ENCODE assay signal across 28 cellular contexts in the genomic region with DNA sequence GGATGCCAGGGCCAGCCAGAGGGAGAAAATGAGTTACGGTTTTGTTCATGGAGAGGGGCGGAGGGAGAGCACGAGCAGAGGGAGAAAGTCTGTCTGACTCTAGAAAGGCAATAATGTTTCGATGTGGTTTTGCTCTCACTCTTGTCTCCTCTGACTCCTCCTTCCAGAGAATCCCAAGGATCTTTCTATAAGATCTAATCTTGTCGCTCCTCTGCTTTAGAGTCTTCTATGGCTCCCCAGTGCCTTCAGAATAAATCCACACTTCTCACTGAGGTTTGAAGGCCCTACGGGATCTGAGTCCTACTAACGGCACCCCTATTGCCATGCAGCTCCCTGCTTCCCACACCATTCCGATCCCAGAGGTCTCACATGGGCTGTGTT.
"Had no signal": no experiment of that assay in that cellular context is flagged by ENCODE, and none has a peak within 500 bp of the region (broad histone marks: within the 10 kb centered on the region; RNA-seq: fewer than 3 reads in every experiment).

No MANE protein-coding gene starts in this region.

- H3K27ac ChIP-seq: body of pancreas, colonic mucosa, foreskin keratinocyte, left lung, neutrophil, ovary, suprapubic skin, tibial artery had no signal

- H3K4me3 ChIP-seq: body of pancreas, colonic mucosa, left lung, lung, mucosa of descending colon, ovary, smooth muscle cell, suprapubic skin, tibial artery had no signal

- H3K9me3 ChIP-seq: body of pancreas, colonic mucosa, left lung, mucosa of descending colon, neutrophil, ovary, suprapubic skin, tibial artery had no signal

- H3K27me3 ChIP-seq: body of pancreas, colonic mucosa, ovary, tibial artery had no signal

- H3K36me3 ChIP-seq: colonic mucosa, left lung, neutrophil, ovary, suprapubic skin, tibial artery had no signal

- DNase-seq: activated B cell treated with CpG ODN at 0.5 μM for 24 hours; activated CD8-positive, alpha-beta memory T cell treated with anti-CD3 and anti-CD28 coated beads, Interleukin-2, amount 10 ng/mL, durations not matched to agents 7 days and 5 days; activated CD8-positive, alpha-beta T cell treated with anti-CD3 and anti-CD28 coated beads, Interleukin-2, amount 10 ng/mL, durations not matched to agents 7 days and 5 days; activated naive CD4-positive, alpha-beta T cell; activated T-cell treated with anti-CD3 and anti-CD28 coated beads, Interleukin-2, amount 50 U/mL, for 72 hours; aorta; body of pancreas; cerebellar nuclear complex; colonic mucosa; effector memory CD8-positive, alpha-beta T cell; erythroblast; foreskin keratinocyte; glutamatergic neuron; left lung; mucosa of descending colon; naive B cell; nephron progenitor cell; ovary; stimulated activated CD4-positive, alpha-beta T cell treated with anti-CD3 and anti-CD28 coated beads, Interleukin-1b, Interleukin-23, amount 100 ng/mL, for 48 hours; stimulated activated CD4-positive, alpha-beta T cell treated with anti-CD3 and anti-CD28 coated beads, Interleukin-4, amount 100 ng/mL, for 4 hours; stimulated activated CD8-positive, alpha-beta memory T cell treated with anti-CD3 and anti-CD28 coated beads, Interleukin-4, amount 100 ng/mL, for 48 hours; stimulated activated naive CD8-positive, alpha-beta T cell treated with anti-CD3 and anti-CD28 coated beads, Interleukin-15, amount 100 ng/mL, for 72 hours; T-helper 1 cell; tibial artery had no signal

- H3K4me1 ChIP-seq: body of pancreas, colonic mucosa, foreskin keratinocyte, left lung had no signal
